Comparison of ENCODE assay signal across 2 cellular contexts in the genomic region with DNA sequence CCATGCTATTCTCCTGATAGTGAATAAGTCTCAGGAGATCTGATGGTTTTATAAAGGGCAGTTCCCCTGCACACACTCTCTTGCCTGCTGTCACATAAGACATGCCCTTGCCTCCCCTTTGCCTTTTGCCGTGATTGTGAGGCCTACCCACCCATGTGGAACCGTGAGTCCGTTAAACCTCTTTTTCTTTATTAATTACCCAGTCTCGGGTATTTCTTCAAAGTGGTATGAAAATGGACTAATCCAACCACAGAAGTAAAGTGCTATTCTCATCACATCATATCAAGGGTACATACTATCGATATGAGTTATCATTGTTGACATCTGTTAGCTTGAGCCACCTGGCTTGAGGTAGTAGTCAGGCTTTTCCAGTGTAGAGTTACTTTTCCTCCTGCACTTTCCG.
TF ChIP-seq lines count a peak whose summit lies in the region.

No MANE protein-coding gene starts in this region.

TF ChIP-seq in WTC11, 78 proteins besides CTCF, POLR2A, EP300 and RAD21 (continued from another document):
- TF ChIP-seq, protein P1, sequence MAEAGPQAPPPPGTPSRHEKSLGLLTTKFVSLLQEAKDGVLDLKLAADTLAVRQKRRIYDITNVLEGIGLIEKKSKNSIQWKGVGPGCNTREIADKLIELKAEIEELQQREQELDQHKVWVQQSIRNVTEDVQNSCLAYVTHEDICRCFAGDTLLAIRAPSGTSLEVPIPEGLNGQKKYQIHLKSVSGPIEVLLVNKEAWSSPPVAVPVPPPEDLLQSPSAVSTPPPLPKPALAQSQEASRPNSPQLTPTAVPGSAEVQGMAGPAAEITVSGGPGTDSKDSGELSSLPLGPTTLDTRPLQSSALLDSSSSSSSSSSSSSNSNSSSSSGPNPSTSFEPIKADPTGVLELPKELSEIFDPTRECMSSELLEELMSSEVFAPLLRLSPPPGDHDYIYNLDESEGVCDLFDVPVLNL (CRISPR knock-in tag; IDR thresholded peaks at IDR 0.05; ENCODE audit: borderline replicate concordance, low read depth) = no peak

TF ChIP-seq in SK-N-SH, 30 proteins besides CTCF, POLR2A, EP300 and RAD21 (continued from another document):
- TF ChIP-seq GATA2 (CRISPR knock-in tag; IDR thresholded peaks at IDR 0.05) = no peak
